Comparison of ENCODE assay signal across 25 cellular contexts in the genomic region with DNA sequence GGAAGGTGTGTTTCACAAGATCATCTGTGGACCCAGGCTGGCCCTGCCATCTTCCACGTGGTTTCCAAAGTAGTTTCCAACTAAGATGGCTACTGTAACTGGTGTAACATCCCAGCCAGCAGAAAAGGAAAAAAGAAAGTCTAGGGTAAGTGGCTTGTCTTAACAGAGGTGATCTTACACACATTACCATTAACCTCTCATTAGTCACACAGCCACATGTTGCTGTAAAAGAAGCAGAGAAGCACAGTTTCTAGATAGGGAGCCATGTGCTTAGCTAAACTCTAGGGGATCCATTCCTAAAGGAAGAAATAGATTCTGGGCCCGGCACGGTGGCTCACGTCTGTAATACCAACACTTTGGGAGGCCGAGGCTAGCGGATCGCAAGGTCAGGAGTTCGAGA. TPM values are rescaled to one million over a fixed set of nuclear protein-coding genes. Genes with fewer than 3 reads are reported as not detected.
DNase-seq lines count a peak whose midpoint lies in the region; ATAC-seq and TF ChIP-seq lines count a peak whose summit lies in the region.
"Had no signal": no experiment of that assay in that cellular context is flagged by ENCODE, and none has a peak within 500 bp of the region (broad histone marks: within the 10 kb centered on the region; RNA-seq: fewer than 3 reads in every experiment).

No MANE protein-coding gene starts in this region.

- H3K4me3 ChIP-seq in fibroblast of villous mesenchyme (ENCODE audit: low read depth, low read length) = no peak overlapping the region
- H3K4me3 ChIP-seq in GM23338 = no peak overlapping the region
- H3K4me3 ChIP-seq: A549, HAP-1, MG63, SK-N-MC had no signal

- no peak overlapping the region for H2AFZ ChIP-seq in GM23338

- H3K9me3 Mint-ChIP-seq in type B pancreatic cell (no peaks in the 10 kb centered on the region), GM23338 (peaks cover 4% of the 10 kb centered on the region; the same call in 1 of the 3 replicates)

- no peak for TF ChIP-seq CTCF in fibroblast of villous mesenchyme (IDR thresholded peaks at IDR 0.05; ENCODE audit: insufficient read depth, low read depth, low read length)
- TF ChIP-seq CTCF in type B pancreatic cell (conservative IDR thresholded peaks at IDR 0.05) = no peak
- TF ChIP-seq CTCF in GM23338 (conservative IDR thresholded peaks at IDR 0.05; ENCODE audit: low read depth in 2 of 2) = no peak
- TF ChIP-seq CTCF in GM20000 (IDR thresholded peaks at IDR 0.05; ENCODE audit: extremely low read depth, missing control alignments) = no peak

- no peak overlapping the region for H3K27ac ChIP-seq in GM23338 (ENCODE audit: low read depth)
- H3K27ac ChIP-seq: A549, SK-N-MC had no signal

- H3K27ac Mint-ChIP-seq in type B pancreatic cell (peak overlapping the region; percentile 23), GM23338 (no peak overlapping the region)
- H3K27ac Mint-ChIP-seq: B cell, IgD-negative memory B cell had no signal

- no peak overlapping the region for H3K4me2 ChIP-seq in GM23338
- H3K4me2 ChIP-seq: A549 had no signal

- no peaks in the 10 kb centered on the region for H3K36me3 ChIP-seq in GM23338 (ENCODE audit: insufficient read depth)
- H3K36me3 ChIP-seq: HAP-1 had no signal

- no peaks in the 10 kb centered on the region for H3F3A ChIP-seq in GM23338 (replicated peaks; ENCODE audit: low read depth)

- no peaks in the 10 kb centered on the region for H3K9me2 ChIP-seq in GM23338 (ENCODE audit: insufficient read depth)

- H3K27me3 ChIP-seq in GM23338 (ENCODE audit: insufficient read depth) = no peaks in the 10 kb centered on the region
- H3K27me3 ChIP-seq: MG63 had no signal

- H3K36me3 Mint-ChIP-seq in type B pancreatic cell (no peaks in the 10 kb centered on the region), GM23338 (ENCODE audit: low read depth) (0 out of 3 replicates have a peak, but pooled peaks cover 4% of the 10 kb centered on the region)

- ATAC-seq in GM23338 = no peak
- ATAC-seq: A549 had no signal

- H3K27me3 Mint-ChIP-seq in type B pancreatic cell = no peaks in the 10 kb centered on the region
- no peaks in the 10 kb centered on the region for H3K27me3 Mint-ChIP-seq in GM23338 (ENCODE audit: insufficient read depth, low read depth, poor library complexity)
- H3K27me3 Mint-ChIP-seq: B cell, IgD-negative memory B cell had no signal

- H3K4me1 Mint-ChIP-seq in type B pancreatic cell (ENCODE audit: unreplicated experiment) (peaks cover 18% of the 10 kb centered on the region), GM23338 (no peaks in the 10 kb centered on the region)

- H4K20me1 ChIP-seq in GM23338 (replicated peaks; ENCODE audit: insufficient read depth) = no peaks in the 10 kb centered on the region

- H3K4me3 Mint-ChIP-seq in type B pancreatic cell = no peak overlapping the region
- H3K4me3 Mint-ChIP-seq in GM23338 = no peak overlapping the region
- H3K4me3 Mint-ChIP-seq: B cell, CD14-positive monocyte, IgD-negative memory B cell had no signal

- H3K79me2 ChIP-seq in GM23338 (replicated peaks; ENCODE audit: insufficient read depth) = no peaks in the 10 kb centered on the region

- no peaks in the 10 kb centered on the region for H3K4me1 ChIP-seq in GM23338 (ENCODE audit: insufficient read depth)
- H3K4me1 ChIP-seq: A549, HAP-1 had no signal

- DNase-seq in HCEC 1CT = peak; percentile 48
- peak; percentile 47 for DNase-seq in RPMI7951 (ENCODE audit: low read depth)
- DNase-seq in fibroblast of villous mesenchyme (ENCODE audit: low read depth) = peak; percentile 64
- DNase-seq in type B pancreatic cell (ENCODE audit: extremely low spot score, unreplicated experiment) = no peak
- no peak for DNase-seq in GM23338 (ENCODE audit: low spot score)
- no peak for DNase-seq in anterior cingulate cortex (lab: John Stamatoyannopoulos, UW)
- DNase-seq in GM20000 (ENCODE audit: low spot score) = no peak
- DNase-seq: EL, Karpas-422, MG63, NCI-H1048, NCI-H1417 treated with DMSO at 0.1 percent for 48 hours, NCI-H187, NCI-H446 treated with DMSO at 0.1 percent for 48 hours, NCI-H526 treated with DMSO at 0.1 percent for 48 hours, OCI-M1, RPMI8226, SHP77, SW 1271 had no signal

TF ChIP-seq in GM23338, 12 proteins besides CTCF, POLR2A, EP300 and RAD21 (continues in another document):
- TF ChIP-seq JUNB (IDR thresholded peaks at IDR 0.05; ENCODE audit: unreplicated experiment) = no peak
- TF ChIP-seq, protein P1, sequence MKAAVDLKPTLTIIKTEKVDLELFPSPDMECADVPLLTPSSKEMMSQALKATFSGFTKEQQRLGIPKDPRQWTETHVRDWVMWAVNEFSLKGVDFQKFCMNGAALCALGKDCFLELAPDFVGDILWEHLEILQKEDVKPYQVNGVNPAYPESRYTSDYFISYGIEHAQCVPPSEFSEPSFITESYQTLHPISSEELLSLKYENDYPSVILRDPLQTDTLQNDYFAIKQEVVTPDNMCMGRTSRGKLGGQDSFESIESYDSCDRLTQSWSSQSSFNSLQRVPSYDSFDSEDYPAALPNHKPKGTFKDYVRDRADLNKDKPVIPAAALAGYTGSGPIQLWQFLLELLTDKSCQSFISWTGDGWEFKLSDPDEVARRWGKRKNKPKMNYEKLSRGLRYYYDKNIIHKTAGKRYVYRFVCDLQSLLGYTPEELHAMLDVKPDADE (IDR thresholded peaks at IDR 0.05) = no peak
- TF ChIP-seq, protein P2, sequence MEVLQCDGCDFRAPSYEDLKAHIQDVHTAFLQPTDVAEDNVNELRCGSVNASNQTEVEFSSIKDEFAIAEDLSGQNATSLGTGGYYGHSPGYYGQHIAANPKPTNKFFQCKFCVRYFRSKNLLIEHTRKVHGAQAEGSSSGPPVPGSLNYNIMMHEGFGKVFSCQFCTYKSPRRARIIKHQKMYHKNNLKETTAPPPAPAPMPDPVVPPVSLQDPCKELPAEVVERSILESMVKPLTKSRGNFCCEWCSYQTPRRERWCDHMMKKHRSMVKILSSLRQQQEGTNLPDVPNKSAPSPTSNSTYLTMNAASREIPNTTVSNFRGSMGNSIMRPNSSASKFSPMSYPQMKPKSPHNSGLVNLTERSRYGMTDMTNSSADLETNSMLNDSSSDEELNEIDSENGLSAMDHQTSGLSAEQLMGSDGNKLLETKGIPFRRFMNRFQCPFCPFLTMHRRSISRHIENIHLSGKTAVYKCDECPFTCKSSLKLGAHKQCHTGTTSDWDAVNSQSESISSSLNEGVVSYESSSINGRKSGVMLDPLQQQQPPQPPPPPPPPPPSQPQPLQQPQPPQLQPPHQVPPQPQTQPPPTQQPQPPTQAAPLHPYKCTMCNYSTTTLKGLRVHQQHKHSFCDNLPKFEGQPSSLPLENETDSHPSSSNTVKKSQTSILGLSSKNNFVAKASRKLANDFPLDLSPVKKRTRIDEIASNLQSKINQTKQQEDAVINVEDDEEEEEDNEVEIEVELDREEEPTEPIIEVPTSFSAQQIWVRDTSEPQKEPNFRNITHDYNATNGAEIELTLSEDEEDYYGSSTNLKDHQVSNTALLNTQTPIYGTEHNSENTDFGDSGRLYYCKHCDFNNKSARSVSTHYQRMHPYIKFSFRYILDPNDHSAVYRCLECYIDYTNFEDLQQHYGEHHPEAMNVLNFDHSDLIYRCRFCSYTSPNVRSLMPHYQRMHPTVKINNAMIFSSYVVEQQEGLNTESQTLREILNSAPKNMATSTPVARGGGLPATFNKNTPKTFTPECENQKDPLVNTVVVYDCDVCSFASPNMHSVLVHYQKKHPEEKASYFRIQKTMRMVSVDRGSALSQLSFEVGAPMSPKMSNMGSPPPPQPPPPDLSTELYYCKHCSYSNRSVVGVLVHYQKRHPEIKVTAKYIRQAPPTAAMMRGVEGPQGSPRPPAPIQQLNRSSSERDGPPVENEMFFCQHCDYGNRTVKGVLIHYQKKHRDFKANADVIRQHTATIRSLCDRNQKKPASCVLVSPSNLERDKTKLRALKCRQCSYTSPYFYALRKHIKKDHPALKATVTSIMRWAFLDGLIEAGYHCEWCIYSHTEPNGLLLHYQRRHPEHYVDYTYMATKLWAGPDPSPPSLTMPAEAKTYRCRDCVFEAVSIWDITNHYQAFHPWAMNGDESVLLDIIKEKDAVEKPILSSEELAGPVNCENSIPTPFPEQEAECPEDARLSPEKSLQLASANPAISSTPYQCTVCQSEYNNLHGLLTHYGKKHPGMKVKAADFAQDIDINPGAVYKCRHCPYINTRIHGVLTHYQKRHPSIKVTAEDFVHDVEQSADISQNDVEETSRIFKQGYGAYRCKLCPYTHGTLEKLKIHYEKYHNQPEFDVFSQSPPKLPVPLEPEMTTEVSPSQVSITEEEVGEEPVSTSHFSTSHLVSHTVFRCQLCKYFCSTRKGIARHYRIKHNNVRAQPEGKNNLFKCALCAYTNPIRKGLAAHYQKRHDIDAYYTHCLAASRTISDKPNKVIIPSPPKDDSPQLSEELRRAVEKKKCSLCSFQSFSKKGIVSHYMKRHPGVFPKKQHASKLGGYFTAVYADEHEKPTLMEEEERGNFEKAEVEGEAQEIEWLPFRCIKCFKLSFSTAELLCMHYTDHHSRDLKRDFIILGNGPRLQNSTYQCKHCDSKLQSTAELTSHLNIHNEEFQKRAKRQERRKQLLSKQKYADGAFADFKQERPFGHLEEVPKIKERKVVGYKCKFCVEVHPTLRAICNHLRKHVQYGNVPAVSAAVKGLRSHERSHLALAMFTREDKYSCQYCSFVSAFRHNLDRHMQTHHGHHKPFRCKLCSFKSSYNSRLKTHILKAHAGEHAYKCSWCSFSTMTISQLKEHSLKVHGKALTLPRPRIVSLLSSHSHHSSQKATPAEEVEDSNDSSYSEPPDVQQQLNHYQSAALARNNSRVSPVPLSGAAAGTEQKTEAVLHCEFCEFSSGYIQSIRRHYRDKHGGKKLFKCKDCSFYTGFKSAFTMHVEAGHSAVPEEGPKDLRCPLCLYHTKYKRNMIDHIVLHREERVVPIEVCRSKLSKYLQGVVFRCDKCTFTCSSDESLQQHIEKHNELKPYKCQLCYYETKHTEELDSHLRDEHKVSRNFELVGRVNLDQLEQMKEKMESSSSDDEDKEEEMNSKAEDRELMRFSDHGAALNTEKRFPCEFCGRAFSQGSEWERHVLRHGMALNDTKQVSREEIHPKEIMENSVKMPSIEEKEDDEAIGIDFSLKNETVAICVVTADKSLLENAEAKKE (CRISPR knock-in tag; IDR thresholded peaks at IDR 0.05) = no peak
- no peak for TF ChIP-seq STAT1 (IDR thresholded peaks at IDR 0.05; ENCODE audit: unreplicated experiment)
- TF ChIP-seq NANOG (IDR thresholded peaks at IDR 0.05; ENCODE audit: borderline replicate concordance) = no peak
- TF ChIP-seq ZNF114 (CRISPR knock-in tag; IDR thresholded peaks at IDR 0.05) = no peak

RNA-seq across cellular contexts. Expression of a gene that starts 54.3 kb away (rescaled TPM):
- total RNA-seq in RPMI7951 (2014; rRNA removed; shearing (Covaris generic)) = 5.2 and 7.6 TPM in 2 replicates
- total RNA-seq in fibroblast of villous mesenchyme = 2.9 and 4.7 TPM in 2 replicates
- 3.7 and 4.4 TPM in 2 replicates for total RNA-seq in type B pancreatic cell (ENCODE audit: low replicate concordance)
- 0.74 and 0.94 TPM in 2 replicates for total RNA-seq in GM23338 (2014; rRNA removed; shearing (Covaris generic))
- 0.91 and 1.6 TPM in 2 replicates for polyA plus RNA-seq in GM23338 (2016; fragmentation: Nextera tagmentation; extraction: Ambion mirVana)

Comparison
In these comparisons a context has a peak if more than half of its experiments do, and no peak if none do; other contexts are left out.
1. DNase-seq: peak in HCEC 1CT (single experiment), RPMI7951 (single experiment) and fibroblast of villous mesenchyme (single experiment); none in type B pancreatic cell (single experiment), GM23338 (single experiment), anterior cingulate cortex (0 of 58) and GM20000 (single experiment).